In the genomic region with DNA sequence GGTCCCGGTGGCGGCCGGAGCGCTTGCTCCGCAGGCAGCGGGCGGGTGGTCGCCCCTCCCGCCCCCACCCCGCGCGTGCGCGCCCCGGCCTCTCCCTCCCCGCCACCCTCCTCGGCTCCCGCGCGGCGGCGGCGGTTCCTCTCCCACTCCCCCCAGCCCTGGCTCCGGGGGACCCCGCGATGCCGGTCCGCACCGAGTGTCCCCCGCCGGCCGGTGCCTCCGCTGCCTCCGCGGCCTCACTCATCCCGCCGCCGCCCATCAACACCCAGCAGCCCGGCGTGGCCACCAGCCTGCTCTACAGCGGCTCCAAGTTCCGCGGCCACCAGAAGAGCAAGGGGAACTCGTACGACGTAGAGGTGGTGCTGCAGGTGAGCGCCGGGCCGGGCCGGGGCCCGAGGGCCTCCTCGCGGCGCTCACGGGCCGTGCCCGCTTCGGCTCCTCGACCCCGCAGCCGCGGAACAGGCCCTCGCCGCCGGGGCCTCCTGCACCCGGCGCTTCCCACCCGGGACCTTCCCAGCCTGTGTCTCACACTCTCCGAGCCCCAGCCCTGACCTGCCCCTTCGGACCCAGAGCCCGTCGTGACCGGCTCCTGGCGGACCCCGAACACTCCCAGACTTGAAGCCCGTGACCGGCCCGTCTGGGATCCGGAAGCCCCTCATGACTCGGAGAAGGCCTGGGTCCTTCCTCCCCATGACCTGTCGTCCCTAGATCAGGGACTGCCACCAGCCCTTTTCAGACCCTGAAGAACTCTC, we compare ENCODE assay signal across 8 cellular contexts. TPM values are rescaled to one million over a fixed set of nuclear protein-coding genes. Genes with fewer than 3 reads are reported as not detected.
DNase-seq lines count a peak whose midpoint lies in the region; ATAC-seq and TF ChIP-seq lines count a peak whose summit lies in the region.

No MANE protein-coding gene starts in this region.

- H3K27ac Mint-ChIP-seq in Calu3 (ENCODE audit: unreplicated experiment) = peak overlapping the region; percentile 88
- H3K27ac Mint-ChIP-seq in activated CD4-positive, alpha-beta T cell treated with anti-CD3 and anti-CD28 coated beads, Interleukin-2, amount 10 ng/mL, durations not matched to agents 24 days and 14 days = peak overlapping the region; percentile 92

- ATAC-seq in GM19351 (IDR thresholded peaks at IDR 0.05; ENCODE audit: unreplicated experiment) (peak; percentile 24), HG03378 (IDR thresholded peaks at IDR 0.05; ENCODE audit: unreplicated experiment) (peak; percentile 7)

- H3K4me3 Mint-ChIP-seq in Calu3 (ENCODE audit: low read depth, unreplicated experiment) = peak overlapping the region; percentile 95
- peak overlapping the region; percentile 93 for H3K4me3 Mint-ChIP-seq in activated CD4-positive, alpha-beta T cell treated with anti-CD3 and anti-CD28 coated beads, Interleukin-2, amount 10 ng/mL, durations not matched to agents 24 days and 14 days

- peak; percentile 22 for DNase-seq in Calu3
- no peak for DNase-seq in activated CD4-positive, alpha-beta T cell treated with anti-CD3 and anti-CD28 coated beads, Interleukin-2, amount 10 ng/mL, durations not matched to agents 24 days and 14 days
- peak in 1 of 2 donors; percentile 49 for DNase-seq in foreskin fibroblast
- peak; percentile 84 for DNase-seq in osteoblast (ENCODE audit: insufficient read length, low spot score, missing footprints)
- no peak for DNase-seq in OCI-M2 (lab: John Stamatoyannopoulos, UW; ENCODE audit: unreplicated experiment)
- DNase-seq in Ammon's horn (ENCODE audit: low spot score) = no peak

- H3K9me3 Mint-ChIP-seq in Calu3 (ENCODE audit: low read depth, unreplicated experiment) = no peaks in the 10 kb centered on the region
- no peaks in the 10 kb centered on the region for H3K9me3 Mint-ChIP-seq in activated CD4-positive, alpha-beta T cell treated with anti-CD3 and anti-CD28 coated beads, Interleukin-2, amount 10 ng/mL, durations not matched to agents 24 days and 14 days

- no peaks in the 10 kb centered on the region for H3K9me3 ChIP-seq in osteoblast (ENCODE audit: low read depth, low read length)

- peaks cover 20% of the 10 kb centered on the region for H4K20me1 ChIP-seq in osteoblast (ENCODE audit: insufficient read depth, low read length)

- no TSS peak for BruUV-seq in Calu3 (replicated peaks; lab: Mats Ljungman, UMichigan)

- H3K4me1 ChIP-seq in osteoblast (ENCODE audit: insufficient read depth, low read length) = peaks cover 31% of the 10 kb centered on the region

- H2AFZ ChIP-seq in osteoblast (ENCODE audit: low read length) = peak overlapping the region; percentile 77

- H3K4me3 ChIP-seq in foreskin fibroblast (ENCODE audit: low read depth in 1 of 2, low read length in 2 of 2) (peak overlapping the region; percentile 85 to 93), osteoblast (ENCODE audit: insufficient read depth, low read length) (peak overlapping the region; percentile 90)

- peak overlapping the region; percentile 91 for H3K4me2 ChIP-seq in osteoblast (ENCODE audit: insufficient read depth, low read length)

- peaks cover 72% of the 10 kb centered on the region for H3K79me2 ChIP-seq in osteoblast (ENCODE audit: insufficient read depth, low read length)

- no peaks in the 10 kb centered on the region for H3K27me3 ChIP-seq in osteoblast (ENCODE audit: insufficient read depth, low read length)

- peak overlapping the region; percentile 65 for H3K27ac ChIP-seq in osteoblast (ENCODE audit: low read depth, low read length)

- CTCF ChIA-PET in Calu3 (lab: Charles Lee) = no interaction called here

- no peaks in the 10 kb centered on the region for H3K27me3 Mint-ChIP-seq in Calu3 (ENCODE audit: unreplicated experiment)
- H3K27me3 Mint-ChIP-seq in activated CD4-positive, alpha-beta T cell treated with anti-CD3 and anti-CD28 coated beads, Interleukin-2, amount 10 ng/mL, durations not matched to agents 24 days and 14 days = no peaks in the 10 kb centered on the region

- H3K36me3 Mint-ChIP-seq in Calu3 (ENCODE audit: insufficient read depth, unreplicated experiment) = peaks cover 31% of the 10 kb centered on the region
- H3K36me3 Mint-ChIP-seq in activated CD4-positive, alpha-beta T cell treated with anti-CD3 and anti-CD28 coated beads, Interleukin-2, amount 10 ng/mL, durations not matched to agents 24 days and 14 days (ENCODE audit: low read depth) = peaks cover 22% of the 10 kb centered on the region

- H3K4me1 Mint-ChIP-seq in Calu3 (ENCODE audit: low read depth, unreplicated experiment) = peaks cover 31% of the 10 kb centered on the region
- peaks cover 39% of the 10 kb centered on the region for H3K4me1 Mint-ChIP-seq in activated CD4-positive, alpha-beta T cell treated with anti-CD3 and anti-CD28 coated beads, Interleukin-2, amount 10 ng/mL, durations not matched to agents 24 days and 14 days

- no peaks in the 10 kb centered on the region for H3K36me3 ChIP-seq in osteoblast (ENCODE audit: insufficient read depth, low read length)

- TF ChIP-seq CTCF in Calu3 (IDR thresholded peaks at IDR 0.05; ENCODE audit: unreplicated experiment) (no peak), foreskin fibroblast (IDR thresholded peaks at IDR 0.05; ENCODE audit: low read depth, low read length) (no peak), osteoblast (IDR thresholded peaks at IDR 0.05; ENCODE audit: extremely low read depth, low read depth, low read length) (no peak)

- intact Hi-C loops in Calu3 (cut with micrococcal nuclease; ENCODE audit: unreplicated experiment) = loop anchor here (10.0 kb wide), 1 partner anchor 115 kb away; no protein-coding TSS in a partner anchor
- intact Hi-C loops in activated CD4-positive, alpha-beta T cell treated with anti-CD3 and anti-CD28 coated beads, Interleukin-2, amount 10 ng/mL, durations not matched to agents 24 days and 14 days (cut with micrococcal nuclease) = loop anchor here (1.0 to 10.0 kb wide), 9 partner anchors 48 to 545 kb away; a partner anchor contains a TSS

RNA-seq across cellular contexts. Expression of a gene that starts 0.5 kb away (rescaled TPM):
- total RNA-seq in Calu3 (2022) (7.3 and 7.4 TPM in 2 replicates), osteoblast (13.0 and 13.3 TPM in 2 replicates)
- 9.6 and 11.3 TPM in 2 replicates for total RNA-seq in activated CD4-positive, alpha-beta T cell treated with anti-CD3 and anti-CD28 coated beads, Interleukin-2, amount 10 ng/mL, durations not matched to agents 24 days and 14 days

RNA-seq across cellular contexts. Expression of a gene that starts 0.7 kb away (rescaled TPM):
- 17.7 and 19.6 TPM in 2 replicates for total RNA-seq in Calu3 (2022)
- 31.9 and 33.1 TPM in 2 replicates for total RNA-seq in activated CD4-positive, alpha-beta T cell treated with anti-CD3 and anti-CD28 coated beads, Interleukin-2, amount 10 ng/mL, durations not matched to agents 24 days and 14 days
- total RNA-seq in osteoblast = 19.2 and 20.3 TPM in 2 replicates

RNA-seq across cellular contexts. Expression of a gene that starts 48.0 kb away (rescaled TPM):
- total RNA-seq in Calu3 (2022) (24.9 and 34.5 TPM in 2 replicates), osteoblast (33.0 and 40.2 TPM in 2 replicates)
- 60.8 and 64.3 TPM in 2 replicates for total RNA-seq in activated CD4-positive, alpha-beta T cell treated with anti-CD3 and anti-CD28 coated beads, Interleukin-2, amount 10 ng/mL, durations not matched to agents 24 days and 14 days

Comparison
In these comparisons a context has a peak if more than half of its experiments do, and no peak if none do; other contexts are left out.
1. DNase-seq: peak in Calu3 (single experiment) and osteoblast (single experiment); none in activated CD4-positive, alpha-beta T cell treated with anti-CD3 and anti-CD28 coated beads, Interleukin-2, amount 10 ng/mL, durations not matched to agents 24 days and 14 days (single experiment), OCI-M2 (single experiment) and Ammon's horn (single experiment).